ENCODE assay signal across 14 cellular contexts in the genomic region with DNA sequence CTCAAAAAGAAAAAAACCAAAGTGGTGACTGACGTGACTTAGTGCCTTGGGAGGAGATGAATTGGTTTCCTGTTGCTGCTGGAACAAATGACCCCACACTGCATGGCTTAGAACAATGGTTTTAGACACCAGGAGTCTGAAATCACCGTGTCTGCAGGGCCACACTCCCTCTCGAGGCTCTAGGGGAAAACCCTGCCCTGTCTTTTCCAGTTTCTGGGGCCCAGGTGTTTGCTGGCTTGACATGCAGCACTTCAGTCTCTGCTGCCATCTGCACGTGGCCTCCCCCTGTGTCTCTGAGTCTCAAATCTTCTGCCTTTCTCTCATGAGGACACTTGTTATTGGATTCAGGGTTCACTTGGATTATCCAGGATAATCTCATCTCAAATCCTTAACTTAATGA.
DNase-seq lines count a peak whose midpoint lies in the region; ATAC-seq and TF ChIP-seq lines count a peak whose summit lies in the region.
"Had no signal": no experiment of that assay in that cellular context is flagged by ENCODE, and none has a peak within 500 bp of the region (broad histone marks: within the 10 kb centered on the region; RNA-seq: fewer than 3 reads in every experiment).

No MANE protein-coding gene starts in this region.

- no peaks in the 10 kb centered on the region for H3K4me1 ChIP-seq in prostate gland (replicated peaks)
- H3K4me1 ChIP-seq: pancreas had no signal

- no peaks in the 10 kb centered on the region for H3K36me3 Mint-ChIP-seq in activated CD4-positive, alpha-beta T cell treated with anti-CD3 and anti-CD28 coated beads, Interleukin-2, amount 10 ng/mL, durations not matched to agents 24 days and 14 days (ENCODE audit: low read depth)
- H3K36me3 Mint-ChIP-seq in activated T-cell treated with anti-CD3 and anti-CD28 coated beads, Interleukin-2, amount 50 U/mL, for 72 hours (ENCODE audit: insufficient read depth in 2 of 2): peaks cover 0 to 2% of the 10 kb centered on the region in 2 donors

- WGBS in prostate gland: 77% methylated on average over 4 of the region's 4 CpGs

- no peak for TF ChIP-seq POLR2A in prostate gland (IDR thresholded peaks at IDR 0.05)

- H3K9me3 ChIP-seq in prostate gland: no peaks in the 10 kb centered on the region
- H3K9me3 ChIP-seq: pancreas had no signal

- peak; percentile 59 for ATAC-seq in HG02870 (IDR thresholded peaks at IDR 0.05; ENCODE audit: unreplicated experiment)
- ATAC-seq in activated T-cell treated with anti-CD3 and anti-CD28 coated beads, Interleukin-2, amount 50 U/mL, for 72 hours (replicated peaks in 1 of 2): peak; percentile 98 to 99
- ATAC-seq in GM18520 (IDR thresholded peaks at IDR 0.05; ENCODE audit: unreplicated experiment): no peak
- ATAC-seq: pancreas, PC-3 had no signal

- H3K27me3 Mint-ChIP-seq in activated CD4-positive, alpha-beta T cell treated with anti-CD3 and anti-CD28 coated beads, Interleukin-2, amount 10 ng/mL, durations not matched to agents 24 days and 14 days: peaks cover 4% of the 10 kb centered on the region
- peaks cover 7% of the 10 kb centered on the region for H3K27me3 Mint-ChIP-seq in activated T-cell treated with anti-CD3 and anti-CD28 coated beads, Interleukin-2, amount 50 U/mL, for 72 hours (ENCODE audit: low read depth)

- peak; percentile 82 for DNase-seq in activated CD4-positive, alpha-beta T cell treated with anti-CD3 and anti-CD28 coated beads, Interleukin-2, amount 10 ng/mL, durations not matched to agents 24 days and 14 days
- no peak for DNase-seq in activated CD4-positive, alpha-beta T cell treated with anti-CD3 and anti-CD28 coated beads for 1 hour
- peak; percentile 48 to 77 for DNase-seq in activated T-cell treated with anti-CD3 and anti-CD28 coated beads, Interleukin-2, amount 50 U/mL, for 72 hours
- peak; percentile 20 to 36 for DNase-seq in stimulated activated CD8-positive, alpha-beta memory T cell treated with anti-CD3 and anti-CD28 coated beads, Interleukin-2, amount 100 ng/mL, for 48 hours (ENCODE audit: low read depth in 2 of 2)
- DNase-seq in prostate gland (ENCODE audit: low spot score) (no peak), NCI-H1048 (lab: John Stamatoyannopoulos, UW) (no peak)
- DNase-seq: caudate nucleus, COR-L47, KG1, pancreas, PC-3 had no signal

- H3K27ac ChIP-seq in prostate gland: no peak overlapping the region
- H3K27ac ChIP-seq: pancreas had no signal

- H3K9me3 Mint-ChIP-seq in activated CD4-positive, alpha-beta T cell treated with anti-CD3 and anti-CD28 coated beads, Interleukin-2, amount 10 ng/mL, durations not matched to agents 24 days and 14 days: no peaks in the 10 kb centered on the region
- H3K9me3 Mint-ChIP-seq in activated T-cell treated with anti-CD3 and anti-CD28 coated beads, Interleukin-2, amount 50 U/mL, for 72 hours: no peaks in the 10 kb centered on the region

- intact Hi-C loops in activated CD4-positive, alpha-beta T cell treated with anti-CD3 and anti-CD28 coated beads, Interleukin-2, amount 10 ng/mL, durations not matched to agents 24 days and 14 days (cut with micrococcal nuclease): loop anchor here (1.0 to 10.0 kb wide), 4 partner anchors 11 to 210 kb away; no protein-coding TSS in a partner anchor
- intact Hi-C loops in prostate gland (cut with DNase I): no loop called here

- H3K27ac Mint-ChIP-seq in activated CD4-positive, alpha-beta T cell treated with anti-CD3 and anti-CD28 coated beads, Interleukin-2, amount 10 ng/mL, durations not matched to agents 24 days and 14 days: peak overlapping the region; percentile 74
- no peak overlapping the region for H3K27ac Mint-ChIP-seq in activated T-cell treated with anti-CD3 and anti-CD28 coated beads, Interleukin-2, amount 50 U/mL, for 72 hours

- H3K4me3 Mint-ChIP-seq in activated CD4-positive, alpha-beta T cell treated with anti-CD3 and anti-CD28 coated beads, Interleukin-2, amount 10 ng/mL, durations not matched to agents 24 days and 14 days: no peak overlapping the region
- peak overlapping the region; percentile 5 to 68 for H3K4me3 Mint-ChIP-seq in activated T-cell treated with anti-CD3 and anti-CD28 coated beads, Interleukin-2, amount 50 U/mL, for 72 hours

- TF ChIP-seq CTCF in prostate gland (IDR thresholded peaks at IDR 0.05): no peak

- H3K4me3 ChIP-seq in prostate gland: no peak overlapping the region
- H3K4me3 ChIP-seq: lung, pancreas had no signal

- no peaks in the 10 kb centered on the region for H3K27me3 ChIP-seq in prostate gland (replicated peaks; ENCODE audit: insufficient read depth)

- H3K36me3 ChIP-seq in prostate gland: no peaks in the 10 kb centered on the region
- H3K36me3 ChIP-seq: pancreas had no signal

- H3K4me1 Mint-ChIP-seq in activated CD4-positive, alpha-beta T cell treated with anti-CD3 and anti-CD28 coated beads, Interleukin-2, amount 10 ng/mL, durations not matched to agents 24 days and 14 days: peaks cover 15% of the 10 kb centered on the region
- peaks cover 26% of the 10 kb centered on the region for H3K4me1 Mint-ChIP-seq in activated T-cell treated with anti-CD3 and anti-CD28 coated beads, Interleukin-2, amount 50 U/mL, for 72 hours (ENCODE audit: low read depth)

Comparison
In these comparisons a context has a peak if more than half of its experiments do, and no peak if none do; other contexts are left out.
1. DNase-seq: peak in activated CD4-positive, alpha-beta T cell treated with anti-CD3 and anti-CD28 coated beads, Interleukin-2, amount 10 ng/mL, durations not matched to agents 24 days and 14 days (single experiment), activated T-cell treated with anti-CD3 and anti-CD28 coated beads, Interleukin-2, amount 50 U/mL, for 72 hours (2 of 2) and stimulated activated CD8-positive, alpha-beta memory T cell treated with anti-CD3 and anti-CD28 coated beads, Interleukin-2, amount 100 ng/mL, for 48 hours (2 of 2); none in activated CD4-positive, alpha-beta T cell treated with anti-CD3 and anti-CD28 coated beads for 1 hour (single experiment), prostate gland (single experiment) and NCI-H1048 (single experiment).